ENCODE assay signal across 8 cellular contexts in the genomic region with DNA sequence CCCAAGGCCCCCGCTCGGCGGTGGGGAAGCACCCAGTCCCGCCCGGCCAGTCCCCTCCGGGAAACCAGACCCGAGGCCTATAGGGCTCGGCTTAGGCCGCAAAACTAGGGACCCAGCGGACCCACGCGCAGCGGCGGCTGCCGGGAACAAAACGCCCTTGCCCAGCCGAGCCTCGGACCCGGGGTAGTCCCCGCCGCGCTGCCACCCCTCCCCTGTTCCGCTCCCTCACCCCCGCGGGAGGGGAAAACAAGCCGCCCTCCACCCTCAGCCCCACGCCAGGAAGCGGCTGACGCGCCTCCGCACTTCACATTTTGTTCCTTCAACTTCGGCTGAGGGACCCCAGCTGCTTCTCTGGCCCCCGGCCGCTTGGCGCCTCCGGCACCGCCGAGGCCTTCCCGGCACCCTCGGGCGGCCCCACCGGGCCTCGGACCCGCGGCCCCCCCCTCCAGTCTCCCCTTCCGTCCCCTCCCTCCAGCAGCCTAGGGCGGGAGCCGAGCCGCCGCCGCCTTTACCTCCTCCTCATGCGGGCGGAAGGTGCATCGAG. TPM values are rescaled to one million over a fixed set of nuclear protein-coding genes. Genes with fewer than 3 reads are reported as not detected.
A peak's percentile ranks its signal among the peaks of the same experiment; 100 is the strongest.
DNase-seq lines count a peak whose midpoint lies in the region; ATAC-seq, FAIRE-seq and TF ChIP-seq lines count a peak whose summit lies in the region.

No MANE protein-coding gene starts in this region.

- H3K4me3 Mint-ChIP-seq in T-helper 17 cell, result peak overlapping the region; percentile 87

- H3K9me3 ChIP-seq in T-helper 17 cell (ENCODE audit: control insufficient read depth, low read length, poor library complexity, severe bottlenecking) (no peaks in the 10 kb centered on the region), GM12878 (replicated peaks; ENCODE audit: control insufficient read depth, insufficient read depth, low read length) (no peaks in the 10 kb centered on the region; the same call in 2 of the 3 replicates), iPS-18c (ENCODE audit: control insufficient read depth, insufficient read depth, low read length) (peaks cover 2% of the 10 kb centered on the region), small intestine (ENCODE audit: control insufficient read depth, low read depth) (no peaks in the 10 kb centered on the region)

- H3K4me1 Mint-ChIP-seq in T-helper 17 cell, result peaks cover 28% of the 10 kb centered on the region

- peaks cover 56% of the 10 kb centered on the region for H3K79me2 ChIP-seq in GM12878 (ENCODE audit: control insufficient read depth, insufficient read depth, low read length)

- FAIRE-seq in GM12878 (lab: Jason Lieb, UNC) (no peak), small intestine (lab: Jason Lieb, UNC) (no peak)

- TF ChIP-seq EP300 in GM12878 (IDR thresholded peaks at IDR 0.05; ENCODE audit: borderline replicate concordance in 1 of 2, control insufficient read depth in 1 of 2, low read depth in 2 of 2, low read length in 2 of 2), result no peak

- H3K36me3 ChIP-seq in BJ (ENCODE audit: control insufficient read depth, insufficient read depth, low read length), result peaks cover 2% of the 10 kb centered on the region; the same call in 1 of the 2 replicates
- H3K36me3 ChIP-seq in GM12878 (ENCODE audit: control insufficient read depth in 2 of 2, insufficient read depth in 2 of 2, low read length in 1 of 2), result peaks cover 2 to 10% of the 10 kb centered on the region in 2 experiments; a peak in 3 of 4 replicates
- peaks cover 2 to 3% of the 10 kb centered on the region in 2 donors for H3K36me3 ChIP-seq in small intestine (ENCODE audit: control insufficient read depth in 2 of 2, insufficient read depth in 2 of 2, low read length in 2 of 2)

- TF ChIP-seq CTCF in BJ (IDR thresholded peaks at IDR 0.05; ENCODE audit: insufficient read depth, low read depth, low read length) (no peak), GM12878 (IDR thresholded peaks at IDR 0.05 in 2 of 3, conservative IDR thresholded peaks at IDR 0.05 in 1 of 3; ENCODE audit: control insufficient read depth in 2 of 3, extremely low read depth in 1 of 3, insufficient read depth in 1 of 3, low read depth in 3 of 3, low read length in 3 of 3) (no peak)

- H3K27ac Mint-ChIP-seq in T-helper 17 cell, result peak overlapping the region; percentile 88

- H2AFZ ChIP-seq in GM12878 (ENCODE audit: control insufficient read depth, low read depth, low read length), result peak overlapping the region; percentile 79

- H3K4me1 ChIP-seq in GM12878 (ENCODE audit: control insufficient read depth, insufficient read depth, low read length), result peaks cover 3% of the 10 kb centered on the region
- no peaks in the 10 kb centered on the region for H3K4me1 ChIP-seq in small intestine (ENCODE audit: control insufficient read depth in 2 of 2, insufficient read depth in 1 of 2, low read depth in 1 of 2, low read length in 1 of 2)

- 2% methylated on average over 36 of the region's 54 CpGs for WGBS in GM12878 (ENCODE audit: insufficient coverage, insufficient replicate concordance, low lambda C conversion rate, missing lambda C conversion rate)
- 0 to 1% (median 1%) methylated on average over 36 to 54 of the region's 54 CpGs for WGBS in small intestine, 3 donors

- CTCF ChIA-PET in BJ (lab: Yijun Ruan, JAX), result interaction anchor here (0.6 to 1.5 kb wide), 4 partner anchors 12 to 511 kb away, joined by 3 to 6 read pairs (median 3); no protein-coding TSS in a partner anchor
- CTCF ChIA-PET in GM12878 (lab: Yijun Ruan, JAX), result no interaction called here

- TF ChIP-seq RAD21 in GM12878 (IDR thresholded peaks at IDR 0.05; ENCODE audit: insufficient read depth, low read depth, low read length), result no peak

- intact Hi-C loops in GM12878 (cut with micrococcal nuclease; ENCODE audit: unreplicated experiment), result loop anchor here (1.0 to 10.0 kb wide), 9 partner anchors 46 to 508 kb away; a partner anchor contains a TSS

- SMC1A ChIA-PET in GM12878 (lab: Charles Lee; ENCODE audit: uncharacterized antibody, unreplicated experiment), result no interaction called here

- peaks cover 3% of the 10 kb centered on the region; the same call in 1 of the 2 replicates for H4K20me1 ChIP-seq in GM12878 (ENCODE audit: control insufficient read depth, insufficient read depth)

- DNase-seq in BJ (ENCODE audit: low read depth) (no peak), T-helper 17 cell (peak; percentile 23 to 39 (median 37)), GM12878 (ENCODE audit: low read depth, low spot score) (no peak), small intestine (no peak), A172 (ENCODE audit: low spot score) (no peak)

- peak overlapping the region; percentile 78; the same call in 1 of the 2 replicates for H3K4me2 ChIP-seq in GM12878 (ENCODE audit: control insufficient read depth, insufficient read depth)

- H3K36me3 Mint-ChIP-seq in T-helper 17 cell (ENCODE audit: low read depth), result peaks cover 2% of the 10 kb centered on the region

- no peaks in the 10 kb centered on the region for H3K27me3 ChIP-seq in BJ (ENCODE audit: control insufficient read depth, insufficient read depth, low read length)
- H3K27me3 ChIP-seq in GM12878 (replicated peaks in 1 of 2; ENCODE audit: control insufficient read depth in 2 of 2, insufficient read depth in 2 of 2, low read length in 1 of 2), result no peaks in the 10 kb centered on the region
- no peaks in the 10 kb centered on the region for H3K27me3 ChIP-seq in small intestine (ENCODE audit: control insufficient read depth in 2 of 2, insufficient read depth in 2 of 2, low read length in 2 of 2)

- H3K9ac ChIP-seq in GM12878 (ENCODE audit: control insufficient read depth, insufficient read depth, low read length), result peak overlapping the region; percentile 98

- TF ChIP-seq POLR2A in GM12878 (IDR thresholded peaks at IDR 0.05; ENCODE audit: low read depth, low read length), result peak; percentile 52; the same call in 1 of the 2 replicates

- H3K27ac ChIP-seq in GM12878 (ENCODE audit: control insufficient read depth, insufficient read depth) (peak overlapping the region; percentile 95), small intestine (ENCODE audit: low read depth in 1 of 2, low read length in 1 of 2) (peak overlapping the region; percentile 95 to 96)

- RAD21 ChIA-PET in GM12878 (lab: Charles Lee; ENCODE audit: unreplicated experiment), result interaction anchor here (1.0 kb wide), 1 partner anchor 279 kb away, joined by 3 read pairs; a partner anchor contains a TSS

- peak; percentile 18 for ATAC-seq in GM19372 (IDR thresholded peaks at IDR 0.05; ENCODE audit: low read depth, unreplicated experiment)
- peak; percentile 23 for ATAC-seq in HG03460 (IDR thresholded peaks at IDR 0.05; ENCODE audit: unreplicated experiment)
- ATAC-seq in T-helper 17 cell, result peak; percentile 3
- ATAC-seq in GM12878, result peak; percentile 45

- H3K4me3 ChIP-seq in BJ (ENCODE audit: low read depth, low read length) (peak overlapping the region; percentile 94), GM12878 (peak overlapping the region; percentile 93), iPS-18c (ENCODE audit: insufficient read depth, low read depth, low read length) (peak overlapping the region; percentile 91), small intestine (ENCODE audit: low read depth in 1 of 2, low read length in 2 of 2) (peak overlapping the region; percentile 89 to 94)

- POLR2A ChIA-PET in BJ (lab: Charles Lee) (no interaction called here), GM12878 (lab: Charles Lee) (no interaction called here)

- in situ Hi-C loops in GM12878 (cut with MboI), result no loop called here

- BruUV-seq in GM12878 (replicated peaks; lab: Mats Ljungman, UMichigan), result no TSS peak

- H3K27me3 Mint-ChIP-seq in T-helper 17 cell, result no peaks in the 10 kb centered on the region

TF ChIP-seq in GM12878, 131 proteins besides CTCF, POLR2A, EP300 and RAD21 (continues in another document):
- TF ChIP-seq EED (IDR thresholded peaks at IDR 0.05; ENCODE audit: low read depth) (0 out of 2 replicates have a peak, but pooled peaks have one; percentile 7), ASH2L (IDR thresholded peaks at IDR 0.05; ENCODE audit: borderline replicate concordance, low read depth) (0 out of 2 replicates have a peak, but pooled peaks have one; percentile 26), MYB (IDR thresholded peaks at IDR 0.05; ENCODE audit: borderline replicate concordance, low read depth, low read length) (no peak), MEF2B (IDR thresholded peaks at IDR 0.05; ENCODE audit: partially characterized antibody, poor library complexity, severe bottlenecking) (no peak)
- TF ChIP-seq, protein P1, sequence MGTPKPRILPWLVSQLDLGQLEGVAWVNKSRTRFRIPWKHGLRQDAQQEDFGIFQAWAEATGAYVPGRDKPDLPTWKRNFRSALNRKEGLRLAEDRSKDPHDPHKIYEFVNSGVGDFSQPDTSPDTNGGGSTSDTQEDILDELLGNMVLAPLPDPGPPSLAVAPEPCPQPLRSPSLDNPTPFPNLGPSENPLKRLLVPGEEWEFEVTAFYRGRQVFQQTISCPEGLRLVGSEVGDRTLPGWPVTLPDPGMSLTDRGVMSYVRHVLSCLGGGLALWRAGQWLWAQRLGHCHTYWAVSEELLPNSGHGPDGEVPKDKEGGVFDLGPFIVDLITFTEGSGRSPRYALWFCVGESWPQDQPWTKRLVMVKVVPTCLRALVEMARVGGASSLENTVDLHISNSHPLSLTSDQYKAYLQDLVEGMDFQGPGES (IDR thresholded peaks at IDR 0.05), result no peak

RNA-seq across cellular contexts. Expression of a gene that starts 0.7 kb away (rescaled TPM):
- polyA plus RNA-seq in BJ (2011; rRNA removed) (17.8 and 37.7 TPM in 2 replicates), GM12878 (2011; rRNA removed) (69.7 and 105 TPM in 2 replicates), GM12878 (2014; fragmentation: Illumina TruSeq; extraction: Trizol) (54.4 and 65.7 TPM in 2 replicates), GM12878 (2014; fragmentation: Nextera tagmentation; extraction: Ambion mirVana) (10 to 100 TPM; 13.7 to 14.1 TPM), GM12878 (2014; rRNA removed) (28.6 and 32.8 TPM in 2 replicates), GM12878 (2016; fragmentation: Nextera tagmentation; extraction: Ambion mirVana) (10 to 100 TPM; 20.5 to 54.4 TPM), small intestine (10 to 100 TPM; 17.6 to 23.3 (median 22.7) TPM)
- 53.9 and 69.5 TPM in 2 replicates for polyA minus RNA-seq in BJ (2011; rRNA and poly(A)+ RNA removed)
- total RNA-seq in T-helper 17 cell (100 to 1,000 TPM; 102 to 109 TPM), GM12878 (2014; rRNA removed) (50.2 and 55.3 TPM in 2 replicates), GM12878 (2014; rRNA removed; fragmentation: Illumina TruSeq; extraction: Trizol) (64.5 and 66.0 TPM in 2 replicates), GM12878 (2021) (60.4 and 64.2 TPM in 2 replicates)
- total RNA-seq in GM12878 (2013; cell fraction: nucleolus; rRNA removed), result 241 and 251 TPM in 2 replicates
- 18.8 TPM for polyA plus RNA-seq in GM12878 (2011; ENCODE audit: low read depth)
- polyA plus RNA-seq in GM12878 (2011; cell fraction: cytosol; rRNA removed), result 22.8 and 26.7 TPM in 2 replicates
- polyA plus RNA-seq in GM12878 (2011; cell fraction: nucleus; rRNA removed), result 36.4 and 40.5 TPM in 2 replicates
- 26.3 and 32.6 TPM in 2 replicates for polyA plus RNA-seq in GM12878 (2012)
- 97.1 and 141 TPM in 2 replicates for polyA minus RNA-seq in GM12878 (2011; rRNA and poly(A)+ RNA removed)
- 63.7 and 90.0 TPM in 2 replicates for polyA minus RNA-seq in GM12878 (2011; cell fraction: cytosol; rRNA and poly(A)+ RNA removed)
- 81.2 and 131 TPM in 2 replicates for polyA minus RNA-seq in GM12878 (2011; cell fraction: nucleus; rRNA and poly(A)+ RNA removed)
- 59.2 and 79.2 TPM in 2 replicates for total RNA-seq in A172 (2014; rRNA removed; shearing (Covaris generic))

Comparison
In these comparisons a context has a peak if more than half of its experiments do, and no peak if none do; other contexts are left out.
1. DNase-seq: peak in T-helper 17 cell (3 of 3); none in BJ (single experiment), GM12878 (single experiment), small intestine (single experiment) and A172 (single experiment).
2. Peak in every context shown above with its lines, with median percentiles within 50 percentile points of each other: H3K4me3 ChIP-seq and ATAC-seq.